Comparison of ENCODE assay signal across 8 cellular contexts in genomic region chr11:70270877-70271634, GRCh38. TPM values are rescaled to one million over a fixed set of nuclear protein-coding genes. Genes with fewer than 3 reads are reported as not detected.
DNase-seq lines count a peak whose midpoint lies in the region; ATAC-seq and TF ChIP-seq lines count a peak whose summit lies in the region.

No MANE protein-coding gene starts in this region.

- DNase-seq in SKM-1 treated with dmso at 0.1 percent for 144 hours (lab: John Stamatoyannopoulos, UW; ENCODE audit: unreplicated experiment) (peak; percentile 25), SKM-1 (lab: John Stamatoyannopoulos, UW; ENCODE audit: unreplicated experiment) (no peak), OCI-M1 (lab: John Stamatoyannopoulos, UW) (peak; percentile 91), glomerular endothelial cell (ENCODE audit: extremely low read depth, low read depth, low spot score) (peak; percentile 9), ovary (peak in 2 of 5 donors; percentile 37 to 48), uterus (peak in 1 of 2 donors; percentile 31)
- DNase-seq in activated effector memory CD4-positive, alpha-beta T cell treated with anti-CD3 and anti-CD28 coated beads, Interleukin-2, amount 50 U/mL, for 16 hours: peak; percentile 83

- ATAC-seq in HG03025 (IDR thresholded peaks at IDR 0.05; ENCODE audit: low FRiP score, unreplicated experiment): peak; percentile 31

- H3K27ac ChIP-seq in ovary (peak overlapping the region; percentile 61 to 74), uterus (peak overlapping the region; percentile 74 to 77)

- peaks cover 5% of the 10 kb centered on the region for H3K4me1 ChIP-seq in ovary (ENCODE audit: insufficient read depth)
- H3K4me1 ChIP-seq in uterus: no peaks in the 10 kb centered on the region

- 0 to 1% (median 1%) methylated on average over 44 to 75 of the region's 75 CpGs for WGBS in ovary, 3 donors

- TF ChIP-seq POLR2A in ovary (IDR thresholded peaks at IDR 0.05): no peak
- TF ChIP-seq POLR2A in uterus (IDR thresholded peaks at IDR 0.05): no peak

- intact Hi-C loops in ovary (cut with DNase I) (loop anchor here in 1 of 4 donors (5.0 kb wide), 2 partner anchors 51 to 126 kb away; partner anchors contain the start of gene CTTN), uterus (cut with DNase I; ENCODE audit: low total_unique reads) (no loop called here)

- no peak for TF ChIP-seq EP300 in ovary (IDR thresholded peaks at IDR 0.05)

- H3K36me3 ChIP-seq in ovary: no peaks in the 10 kb centered on the region
- H3K36me3 ChIP-seq in uterus: no peaks in the 10 kb centered on the region

- H3K4me3 ChIP-seq in ovary (peak overlapping the region; percentile 64), uterus (peak overlapping the region; percentile 56 to 97)

- no peaks in the 10 kb centered on the region for H3K27me3 ChIP-seq in ovary
- H3K27me3 ChIP-seq in uterus: no peaks in the 10 kb centered on the region

- H3K9me3 ChIP-seq in ovary (no peaks in the 10 kb centered on the region), uterus (no peaks in the 10 kb centered on the region)

- TF ChIP-seq CTCF in ovary (IDR thresholded peaks at IDR 0.05) (peak in 2 of 3 donors; percentile 13 to 29), uterus (IDR thresholded peaks at IDR 0.05) (peak in 1 of 4 experiments; percentile 4)

RNA-seq across cellular contexts. Expression of gene PPFIA1, which starts 0.6 kb away (rescaled TPM):
- total RNA-seq in glomerular endothelial cell (29.3 and 42.1 TPM in 2 replicates), ovary (10 to 100 TPM; 25.9 to 60.3 (median 46.4) TPM), uterus (10 to 100 TPM; 18.8 to 79.7 (median 39.1) TPM)
- 10 to 100 TPM; 20.5 to 28.1 TPM for polyA plus RNA-seq in ovary
